ENCODE assay signal across 2 cellular contexts in the genomic region with DNA sequence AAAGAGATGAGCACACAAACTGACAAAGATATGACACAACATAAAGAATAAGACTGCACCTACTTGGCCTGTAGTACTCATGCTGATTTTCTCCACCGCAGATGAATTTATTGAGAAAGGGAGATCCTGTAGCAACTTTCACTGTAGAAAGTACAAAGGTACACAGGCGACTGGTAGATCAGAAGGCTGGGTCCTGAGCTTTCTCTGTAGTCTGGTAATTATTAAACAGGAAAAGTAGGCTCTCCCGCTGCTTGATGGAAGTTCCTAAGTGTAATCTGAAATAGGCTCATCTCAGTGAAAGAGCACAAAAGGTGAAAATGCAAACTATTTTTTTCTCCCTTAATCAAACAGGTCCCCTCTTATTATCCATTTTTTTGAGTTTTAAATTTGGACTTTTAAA.
TF ChIP-seq lines count a peak whose summit lies in the region.

A gene (minus strand): TSS at position 175 of the 400 bp plus-strand sequence. CDS start 94 bp downstream, at position 81.

TF ChIP-seq in GM23338, 12 proteins besides CTCF, POLR2A, EP300 and RAD21 (continued from another document):
- TF ChIP-seq ZNF331 (CRISPR knock-in tag; IDR thresholded peaks at IDR 0.05; ENCODE audit: low read depth) (no peak), STAT1 (IDR thresholded peaks at IDR 0.05; ENCODE audit: unreplicated experiment) (no peak), POLR2AphosphoS5 (IDR thresholded peaks at IDR 0.05; ENCODE audit: low read depth) (no peak), NANOG (IDR thresholded peaks at IDR 0.05; ENCODE audit: borderline replicate concordance) (no peak), CREB1 (CRISPR knock-in tag; IDR thresholded peaks at IDR 0.05; ENCODE audit: low read depth) (no peak), EZH2 (IDR thresholded peaks at IDR 0.05; ENCODE audit: low read depth, unreplicated experiment) (no peak)
- TF ChIP-seq, protein P1, sequence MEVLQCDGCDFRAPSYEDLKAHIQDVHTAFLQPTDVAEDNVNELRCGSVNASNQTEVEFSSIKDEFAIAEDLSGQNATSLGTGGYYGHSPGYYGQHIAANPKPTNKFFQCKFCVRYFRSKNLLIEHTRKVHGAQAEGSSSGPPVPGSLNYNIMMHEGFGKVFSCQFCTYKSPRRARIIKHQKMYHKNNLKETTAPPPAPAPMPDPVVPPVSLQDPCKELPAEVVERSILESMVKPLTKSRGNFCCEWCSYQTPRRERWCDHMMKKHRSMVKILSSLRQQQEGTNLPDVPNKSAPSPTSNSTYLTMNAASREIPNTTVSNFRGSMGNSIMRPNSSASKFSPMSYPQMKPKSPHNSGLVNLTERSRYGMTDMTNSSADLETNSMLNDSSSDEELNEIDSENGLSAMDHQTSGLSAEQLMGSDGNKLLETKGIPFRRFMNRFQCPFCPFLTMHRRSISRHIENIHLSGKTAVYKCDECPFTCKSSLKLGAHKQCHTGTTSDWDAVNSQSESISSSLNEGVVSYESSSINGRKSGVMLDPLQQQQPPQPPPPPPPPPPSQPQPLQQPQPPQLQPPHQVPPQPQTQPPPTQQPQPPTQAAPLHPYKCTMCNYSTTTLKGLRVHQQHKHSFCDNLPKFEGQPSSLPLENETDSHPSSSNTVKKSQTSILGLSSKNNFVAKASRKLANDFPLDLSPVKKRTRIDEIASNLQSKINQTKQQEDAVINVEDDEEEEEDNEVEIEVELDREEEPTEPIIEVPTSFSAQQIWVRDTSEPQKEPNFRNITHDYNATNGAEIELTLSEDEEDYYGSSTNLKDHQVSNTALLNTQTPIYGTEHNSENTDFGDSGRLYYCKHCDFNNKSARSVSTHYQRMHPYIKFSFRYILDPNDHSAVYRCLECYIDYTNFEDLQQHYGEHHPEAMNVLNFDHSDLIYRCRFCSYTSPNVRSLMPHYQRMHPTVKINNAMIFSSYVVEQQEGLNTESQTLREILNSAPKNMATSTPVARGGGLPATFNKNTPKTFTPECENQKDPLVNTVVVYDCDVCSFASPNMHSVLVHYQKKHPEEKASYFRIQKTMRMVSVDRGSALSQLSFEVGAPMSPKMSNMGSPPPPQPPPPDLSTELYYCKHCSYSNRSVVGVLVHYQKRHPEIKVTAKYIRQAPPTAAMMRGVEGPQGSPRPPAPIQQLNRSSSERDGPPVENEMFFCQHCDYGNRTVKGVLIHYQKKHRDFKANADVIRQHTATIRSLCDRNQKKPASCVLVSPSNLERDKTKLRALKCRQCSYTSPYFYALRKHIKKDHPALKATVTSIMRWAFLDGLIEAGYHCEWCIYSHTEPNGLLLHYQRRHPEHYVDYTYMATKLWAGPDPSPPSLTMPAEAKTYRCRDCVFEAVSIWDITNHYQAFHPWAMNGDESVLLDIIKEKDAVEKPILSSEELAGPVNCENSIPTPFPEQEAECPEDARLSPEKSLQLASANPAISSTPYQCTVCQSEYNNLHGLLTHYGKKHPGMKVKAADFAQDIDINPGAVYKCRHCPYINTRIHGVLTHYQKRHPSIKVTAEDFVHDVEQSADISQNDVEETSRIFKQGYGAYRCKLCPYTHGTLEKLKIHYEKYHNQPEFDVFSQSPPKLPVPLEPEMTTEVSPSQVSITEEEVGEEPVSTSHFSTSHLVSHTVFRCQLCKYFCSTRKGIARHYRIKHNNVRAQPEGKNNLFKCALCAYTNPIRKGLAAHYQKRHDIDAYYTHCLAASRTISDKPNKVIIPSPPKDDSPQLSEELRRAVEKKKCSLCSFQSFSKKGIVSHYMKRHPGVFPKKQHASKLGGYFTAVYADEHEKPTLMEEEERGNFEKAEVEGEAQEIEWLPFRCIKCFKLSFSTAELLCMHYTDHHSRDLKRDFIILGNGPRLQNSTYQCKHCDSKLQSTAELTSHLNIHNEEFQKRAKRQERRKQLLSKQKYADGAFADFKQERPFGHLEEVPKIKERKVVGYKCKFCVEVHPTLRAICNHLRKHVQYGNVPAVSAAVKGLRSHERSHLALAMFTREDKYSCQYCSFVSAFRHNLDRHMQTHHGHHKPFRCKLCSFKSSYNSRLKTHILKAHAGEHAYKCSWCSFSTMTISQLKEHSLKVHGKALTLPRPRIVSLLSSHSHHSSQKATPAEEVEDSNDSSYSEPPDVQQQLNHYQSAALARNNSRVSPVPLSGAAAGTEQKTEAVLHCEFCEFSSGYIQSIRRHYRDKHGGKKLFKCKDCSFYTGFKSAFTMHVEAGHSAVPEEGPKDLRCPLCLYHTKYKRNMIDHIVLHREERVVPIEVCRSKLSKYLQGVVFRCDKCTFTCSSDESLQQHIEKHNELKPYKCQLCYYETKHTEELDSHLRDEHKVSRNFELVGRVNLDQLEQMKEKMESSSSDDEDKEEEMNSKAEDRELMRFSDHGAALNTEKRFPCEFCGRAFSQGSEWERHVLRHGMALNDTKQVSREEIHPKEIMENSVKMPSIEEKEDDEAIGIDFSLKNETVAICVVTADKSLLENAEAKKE (CRISPR knock-in tag; IDR thresholded peaks at IDR 0.05): no peak
- TF ChIP-seq, protein P2, sequence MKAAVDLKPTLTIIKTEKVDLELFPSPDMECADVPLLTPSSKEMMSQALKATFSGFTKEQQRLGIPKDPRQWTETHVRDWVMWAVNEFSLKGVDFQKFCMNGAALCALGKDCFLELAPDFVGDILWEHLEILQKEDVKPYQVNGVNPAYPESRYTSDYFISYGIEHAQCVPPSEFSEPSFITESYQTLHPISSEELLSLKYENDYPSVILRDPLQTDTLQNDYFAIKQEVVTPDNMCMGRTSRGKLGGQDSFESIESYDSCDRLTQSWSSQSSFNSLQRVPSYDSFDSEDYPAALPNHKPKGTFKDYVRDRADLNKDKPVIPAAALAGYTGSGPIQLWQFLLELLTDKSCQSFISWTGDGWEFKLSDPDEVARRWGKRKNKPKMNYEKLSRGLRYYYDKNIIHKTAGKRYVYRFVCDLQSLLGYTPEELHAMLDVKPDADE (IDR thresholded peaks at IDR 0.05): no peak
- TF ChIP-seq, protein P3, sequence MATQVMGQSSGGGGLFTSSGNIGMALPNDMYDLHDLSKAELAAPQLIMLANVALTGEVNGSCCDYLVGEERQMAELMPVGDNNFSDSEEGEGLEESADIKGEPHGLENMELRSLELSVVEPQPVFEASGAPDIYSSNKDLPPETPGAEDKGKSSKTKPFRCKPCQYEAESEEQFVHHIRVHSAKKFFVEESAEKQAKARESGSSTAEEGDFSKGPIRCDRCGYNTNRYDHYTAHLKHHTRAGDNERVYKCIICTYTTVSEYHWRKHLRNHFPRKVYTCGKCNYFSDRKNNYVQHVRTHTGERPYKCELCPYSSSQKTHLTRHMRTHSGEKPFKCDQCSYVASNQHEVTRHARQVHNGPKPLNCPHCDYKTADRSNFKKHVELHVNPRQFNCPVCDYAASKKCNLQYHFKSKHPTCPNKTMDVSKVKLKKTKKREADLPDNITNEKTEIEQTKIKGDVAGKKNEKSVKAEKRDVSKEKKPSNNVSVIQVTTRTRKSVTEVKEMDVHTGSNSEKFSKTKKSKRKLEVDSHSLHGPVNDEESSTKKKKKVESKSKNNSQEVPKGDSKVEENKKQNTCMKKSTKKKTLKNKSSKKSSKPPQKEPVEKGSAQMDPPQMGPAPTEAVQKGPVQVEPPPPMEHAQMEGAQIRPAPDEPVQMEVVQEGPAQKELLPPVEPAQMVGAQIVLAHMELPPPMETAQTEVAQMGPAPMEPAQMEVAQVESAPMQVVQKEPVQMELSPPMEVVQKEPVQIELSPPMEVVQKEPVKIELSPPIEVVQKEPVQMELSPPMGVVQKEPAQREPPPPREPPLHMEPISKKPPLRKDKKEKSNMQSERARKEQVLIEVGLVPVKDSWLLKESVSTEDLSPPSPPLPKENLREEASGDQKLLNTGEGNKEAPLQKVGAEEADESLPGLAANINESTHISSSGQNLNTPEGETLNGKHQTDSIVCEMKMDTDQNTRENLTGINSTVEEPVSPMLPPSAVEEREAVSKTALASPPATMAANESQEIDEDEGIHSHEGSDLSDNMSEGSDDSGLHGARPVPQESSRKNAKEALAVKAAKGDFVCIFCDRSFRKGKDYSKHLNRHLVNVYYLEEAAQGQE (IDR thresholded peaks at IDR 0.05; ENCODE audit: unreplicated experiment): no peak

TF ChIP-seq in liver, 16 proteins besides CTCF, POLR2A, EP300 and RAD21 (continued from another document):
- no peak for TF ChIP-seq EGR1 (IDR thresholded peaks at IDR 0.05; ENCODE audit: low read depth in 2 of 2)
- TF ChIP-seq, protein P4, sequence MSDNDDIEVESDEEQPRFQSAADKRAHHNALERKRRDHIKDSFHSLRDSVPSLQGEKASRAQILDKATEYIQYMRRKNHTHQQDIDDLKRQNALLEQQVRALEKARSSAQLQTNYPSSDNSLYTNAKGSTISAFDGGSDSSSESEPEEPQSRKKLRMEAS (IDR thresholded peaks at IDR 0.05): no peak
- TF ChIP-seq FOXA1 (IDR thresholded peaks at IDR 0.05): no peak
- no peak for TF ChIP-seq GABPA (IDR thresholded peaks at IDR 0.05 in 1 of 2, conservative IDR thresholded peaks at IDR 0.05 in 1 of 2)
- TF ChIP-seq, protein P5, sequence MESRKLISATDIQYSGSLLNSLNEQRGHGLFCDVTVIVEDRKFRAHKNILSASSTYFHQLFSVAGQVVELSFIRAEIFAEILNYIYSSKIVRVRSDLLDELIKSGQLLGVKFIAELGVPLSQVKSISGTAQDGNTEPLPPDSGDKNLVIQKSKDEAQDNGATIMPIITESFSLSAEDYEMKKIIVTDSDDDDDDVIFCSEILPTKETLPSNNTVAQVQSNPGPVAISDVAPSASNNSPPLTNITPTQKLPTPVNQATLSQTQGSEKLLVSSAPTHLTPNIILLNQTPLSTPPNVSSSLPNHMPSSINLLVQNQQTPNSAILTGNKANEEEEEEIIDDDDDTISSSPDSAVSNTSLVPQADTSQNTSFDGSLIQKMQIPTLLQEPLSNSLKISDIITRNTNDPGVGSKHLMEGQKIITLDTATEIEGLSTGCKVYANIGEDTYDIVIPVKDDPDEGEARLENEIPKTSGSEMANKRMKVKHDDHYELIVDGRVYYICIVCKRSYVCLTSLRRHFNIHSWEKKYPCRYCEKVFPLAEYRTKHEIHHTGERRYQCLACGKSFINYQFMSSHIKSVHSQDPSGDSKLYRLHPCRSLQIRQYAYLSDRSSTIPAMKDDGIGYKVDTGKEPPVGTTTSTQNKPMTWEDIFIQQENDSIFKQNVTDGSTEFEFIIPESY (IDR thresholded peaks at IDR 0.05): no peak
- TF ChIP-seq RXRA (IDR thresholded peaks at IDR 0.05): peak; percentile 53 to 56
- TF ChIP-seq HNF4A (conservative IDR thresholded peaks at IDR 0.05): peak; percentile 82 to 86
- TF ChIP-seq SP1 (IDR thresholded peaks at IDR 0.05): peak; percentile 68
- TF ChIP-seq YY1 (IDR thresholded peaks at IDR 0.05): peak; percentile 56
- TF ChIP-seq NR2F2 (IDR thresholded peaks at IDR 0.05): no peak
- TF ChIP-seq FOXA2 (IDR thresholded peaks at IDR 0.05): no peak
- TF ChIP-seq, protein P6, sequence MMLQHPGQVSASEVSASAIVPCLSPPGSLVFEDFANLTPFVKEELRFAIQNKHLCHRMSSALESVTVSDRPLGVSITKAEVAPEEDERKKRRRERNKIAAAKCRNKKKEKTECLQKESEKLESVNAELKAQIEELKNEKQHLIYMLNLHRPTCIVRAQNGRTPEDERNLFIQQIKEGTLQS (IDR thresholded peaks at IDR 0.05): no peak
- TF ChIP-seq, protein P3 (IDR thresholded peaks at IDR 0.05): peak; percentile 86
